In the genomic region with DNA sequence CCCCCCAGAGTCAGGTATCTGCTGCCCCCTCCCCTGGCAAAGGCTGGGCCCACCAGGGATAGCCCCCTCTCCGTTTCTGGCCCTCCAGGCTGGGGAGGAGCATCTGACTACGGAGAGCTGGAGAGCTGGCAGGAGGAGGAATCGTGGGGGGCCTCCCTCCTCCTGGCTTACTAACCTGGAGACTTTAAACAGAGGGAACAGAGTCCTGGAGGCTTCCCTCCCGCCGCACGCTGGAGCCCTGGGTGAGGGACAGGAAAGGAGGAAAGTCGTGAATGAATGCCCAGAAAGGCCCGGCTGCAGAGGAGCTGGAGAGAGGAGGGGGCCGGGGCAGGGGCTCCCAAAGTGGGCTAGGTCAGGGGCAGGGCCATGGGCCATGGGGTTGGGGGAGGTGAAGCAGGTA, we compare ENCODE assay signal across 16 cellular contexts. TPM values are rescaled to one million over a fixed set of nuclear protein-coding genes. Genes with fewer than 3 reads are reported as not detected.
DNase-seq lines count a peak whose midpoint lies in the region; ATAC-seq and TF ChIP-seq lines count a peak whose summit lies in the region.
"Had no signal": no experiment of that assay in that cellular context is flagged by ENCODE, and none has a peak within 500 bp of the region (broad histone marks: within the 10 kb centered on the region; RNA-seq: fewer than 3 reads in every experiment).

No MANE protein-coding gene starts in this region.

- in situ Hi-C loops in G401 (cut with HindIII; ENCODE audit: low sequenced_read_pairs) = no loop called here

- ATAC-seq in activated CD8-positive, alpha-beta T cell treated with anti-CD3 and anti-CD28 coated beads, Interleukin-2, amount 10 ng/mL, durations not matched to agents 7 days and 5 days = no peak
- ATAC-seq: CD8-positive, alpha-beta T cell; GM12878 had no signal

- no peak overlapping the region for H3K4me3 ChIP-seq in HEK293 (ENCODE audit: low read depth, low read length)
- H3K4me3 ChIP-seq: BLaER1 treated with 17β-estradiol and CSF1 and Interleukin-3, amounts not matched to agents 10 nM and 100 nM; GM12878; HAP-1 had no signal

- CTCF ChIA-PET in HEK293 (lab: Yijun Ruan, JAX) = interaction anchor here (0.6 to 19.3 kb wide), 7 partner anchors 9 to 263 kb away, joined by 3 to 188 read pairs (median 4); partner anchors contain the start of gene SRCIN1
- CTCF ChIA-PET in activated CD8-positive, alpha-beta T cell treated with anti-CD3 and anti-CD28 coated beads, Interleukin-2, amount 10 ng/mL, durations not matched to agents 7 days and 5 days (lab: Charles Lee) = interaction anchor here (1.9 to 4.4 kb wide), 2 partner anchors 11 to 12 kb away, joined by 8 to 19 read pairs; partner anchors contain the start of gene SRCIN1

- H3K27me3 Mint-ChIP-seq in activated CD8-positive, alpha-beta T cell treated with anti-CD3 and anti-CD28 coated beads, Interleukin-2, amount 10 ng/mL, durations not matched to agents 7 days and 5 days (ENCODE audit: low read depth) = peaks cover 70% of the 10 kb centered on the region

- no peaks in the 10 kb centered on the region for H3K36me3 ChIP-seq in HEK293 (ENCODE audit: control insufficient read depth in 2 of 2, insufficient read depth in 1 of 2, low read length in 2 of 2)
- H3K36me3 ChIP-seq: BLaER1 treated with 17β-estradiol and CSF1 and Interleukin-3, amounts not matched to agents 10 nM and 100 nM; HAP-1 had no signal

- H3K27ac ChIP-seq in HEK293 (ENCODE audit: extremely low read depth, low read depth, low read length) = no peak overlapping the region

- H3K9me3 Mint-ChIP-seq in activated CD8-positive, alpha-beta T cell treated with anti-CD3 and anti-CD28 coated beads, Interleukin-2, amount 10 ng/mL, durations not matched to agents 7 days and 5 days (ENCODE audit: insufficient read depth) = no peaks in the 10 kb centered on the region
- H3K9me3 Mint-ChIP-seq: CD8-positive, alpha-beta T cell; IgD-negative memory B cell had no signal

- H3K9me3 ChIP-seq in HEK293 (ENCODE audit: control insufficient read depth, insufficient read depth, low read depth, low read length) = no peaks in the 10 kb centered on the region
- H3K9me3 ChIP-seq: BLaER1 treated with 17β-estradiol and CSF1 and Interleukin-3, amounts not matched to agents 10 nM and 100 nM; HAP-1 had no signal

- POLR2A ChIA-PET in HEK293 (lab: Yijun Ruan, JAX) = interaction anchor here (0.7 kb wide), 1 partner anchor 169 kb away, joined by 3 read pairs; no protein-coding TSS in a partner anchor
- POLR2A ChIA-PET in activated CD8-positive, alpha-beta T cell treated with anti-CD3 and anti-CD28 coated beads, Interleukin-2, amount 10 ng/mL, durations not matched to agents 7 days and 5 days (lab: Charles Lee) = interaction anchor here (0.6 kb wide), 1 partner anchor 160 kb away, joined by 5 read pairs; no protein-coding TSS in a partner anchor

- DNase-seq in G401 (ENCODE audit: low spot score) (peak; percentile 30), cerebellar cortex (ENCODE audit: low spot score) (peak; percentile 24), left kidney (ENCODE audit: low read depth, low spot score) (peak; percentile 31), NCI-H1694 (lab: John Stamatoyannopoulos, UW) (no peak), mesenteric fat pad (ENCODE audit: low spot score) (no peak)
- no peak for DNase-seq in activated CD8-positive, alpha-beta T cell treated with anti-CD3 and anti-CD28 coated beads, Interleukin-2, amount 10 ng/mL, durations not matched to agents 7 days and 5 days
- DNase-seq: Calu3; CD8-positive, alpha-beta T cell; DMS79 treated with DMSO at 0.1 percent for 48 hours; GOT3 had no signal

- peaks cover 2% of the 10 kb centered on the region; the same call in 1 of the 2 replicates for H3K4me1 ChIP-seq in HEK293 (ENCODE audit: control insufficient read depth, insufficient read depth, low read length)
- H3K4me1 ChIP-seq: HAP-1 had no signal

- H3K36me3 Mint-ChIP-seq in activated CD8-positive, alpha-beta T cell treated with anti-CD3 and anti-CD28 coated beads, Interleukin-2, amount 10 ng/mL, durations not matched to agents 7 days and 5 days (ENCODE audit: low read depth) = no peaks in the 10 kb centered on the region
- H3K36me3 Mint-ChIP-seq: CD8-positive, alpha-beta T cell; IgD-negative memory B cell had no signal

- H3K4me1 Mint-ChIP-seq in activated CD8-positive, alpha-beta T cell treated with anti-CD3 and anti-CD28 coated beads, Interleukin-2, amount 10 ng/mL, durations not matched to agents 7 days and 5 days (ENCODE audit: low read depth) = peaks cover 41% of the 10 kb centered on the region

- no peak overlapping the region for H3K4me3 Mint-ChIP-seq in activated CD8-positive, alpha-beta T cell treated with anti-CD3 and anti-CD28 coated beads, Interleukin-2, amount 10 ng/mL, durations not matched to agents 7 days and 5 days
- H3K4me3 Mint-ChIP-seq: B cell; CD8-positive, alpha-beta T cell; IgD-negative memory B cell had no signal

- no peak for TF ChIP-seq CTCF in HEK293 (tag by site-specific recombination; IDR thresholded peaks at IDR 0.05)

- no peak overlapping the region for H3K27ac Mint-ChIP-seq in activated CD8-positive, alpha-beta T cell treated with anti-CD3 and anti-CD28 coated beads, Interleukin-2, amount 10 ng/mL, durations not matched to agents 7 days and 5 days
- H3K27ac Mint-ChIP-seq: B cell; CD8-positive, alpha-beta T cell; IgD-negative memory B cell had no signal

TF ChIP-seq in HEK293, 187 proteins besides CTCF, POLR2A, EP300 and RAD21:
- TF ChIP-seq ELK4 (IDR thresholded peaks at IDR 0.05; ENCODE audit: borderline replicate concordance, low read depth, low read length) (no peak), GLIS1 (tag by site-specific recombination; IDR thresholded peaks at IDR 0.05) (peak; percentile 81), PBX3 (CRISPR knock-in tag; IDR thresholded peaks at IDR 0.05) (no peak), ZIC2 (tag by site-specific recombination; IDR thresholded peaks at IDR 0.05) (peak; percentile 24; the same call in 1 of the 2 replicates), ZBTB48 (tag by site-specific recombination; IDR thresholded peaks at IDR 0.05) (no peak)
- TF ChIP-seq, protein P1, sequence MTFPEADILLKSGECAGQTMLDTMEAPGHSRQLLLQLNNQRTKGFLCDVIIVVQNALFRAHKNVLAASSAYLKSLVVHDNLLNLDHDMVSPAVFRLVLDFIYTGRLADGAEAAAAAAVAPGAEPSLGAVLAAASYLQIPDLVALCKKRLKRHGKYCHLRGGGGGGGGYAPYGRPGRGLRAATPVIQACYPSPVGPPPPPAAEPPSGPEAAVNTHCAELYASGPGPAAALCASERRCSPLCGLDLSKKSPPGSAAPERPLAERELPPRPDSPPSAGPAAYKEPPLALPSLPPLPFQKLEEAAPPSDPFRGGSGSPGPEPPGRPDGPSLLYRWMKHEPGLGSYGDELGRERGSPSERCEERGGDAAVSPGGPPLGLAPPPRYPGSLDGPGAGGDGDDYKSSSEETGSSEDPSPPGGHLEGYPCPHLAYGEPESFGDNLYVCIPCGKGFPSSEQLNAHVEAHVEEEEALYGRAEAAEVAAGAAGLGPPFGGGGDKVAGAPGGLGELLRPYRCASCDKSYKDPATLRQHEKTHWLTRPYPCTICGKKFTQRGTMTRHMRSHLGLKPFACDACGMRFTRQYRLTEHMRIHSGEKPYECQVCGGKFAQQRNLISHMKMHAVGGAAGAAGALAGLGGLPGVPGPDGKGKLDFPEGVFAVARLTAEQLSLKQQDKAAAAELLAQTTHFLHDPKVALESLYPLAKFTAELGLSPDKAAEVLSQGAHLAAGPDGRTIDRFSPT (tag by site-specific recombination; IDR thresholded peaks at IDR 0.05) = no peak

RNA-seq across cellular contexts. Expression of gene SRCIN1, which starts 9.9 kb away (rescaled TPM):
- 8.9 and 12.4 TPM in 2 replicates for total RNA-seq in G401 (2014; rRNA removed; shearing (Covaris generic))
- total RNA-seq in activated CD8-positive, alpha-beta T cell treated with anti-CD3 and anti-CD28 coated beads, Interleukin-2, amount 10 ng/mL, durations not matched to agents 7 days and 5 days = under 1 TPM in 1 of 2 experiments, not detected in 1; 0.34 TPM
- 10.1 TPM for total RNA-seq in mesenteric fat pad

Comparison
In these comparisons a context has a peak if more than half of its experiments do, and no peak if none do; other contexts are left out.
1. DNase-seq: peak in G401 (single experiment), cerebellar cortex (single experiment) and left kidney (single experiment); none in NCI-H1694 (single experiment), activated CD8-positive, alpha-beta T cell treated with anti-CD3 and anti-CD28 coated beads, Interleukin-2, amount 10 ng/mL, durations not matched to agents 7 days and 5 days (single experiment) and mesenteric fat pad (single experiment).